Comparison of ENCODE assay signal across 11 cellular contexts in genomic region chr7:135737306-135737647, GRCh38. TPM values are rescaled to one million over a fixed set of nuclear protein-coding genes. Genes with fewer than 3 reads are reported as not detected.
"Had no signal": no experiment of that assay in that cellular context is flagged by ENCODE, and none has a peak within 500 bp of the region (broad histone marks: within the 10 kb centered on the region; RNA-seq: fewer than 3 reads in every experiment).

No MANE protein-coding gene starts in this region.

RNA-seq across cellular contexts. Expression of gene SLC13A4, which starts 9.3 kb away (rescaled TPM):
- total RNA-seq: kidney; left colon; left lung; mammary epithelial cell; mucosa of gallbladder; naive thymus-derived CD8-positive, alpha-beta T cell; psoas muscle; urinary bladder; vagina had no signal
- polyA plus RNA-seq: immature natural killer cell had no signal

RNA-seq across cellular contexts. Expression of gene FAM180A, which starts 11.3 kb away (rescaled TPM):
- total RNA-seq: mammary epithelial cell; naive thymus-derived CD8-positive, alpha-beta T cell; occipital lobe had no signal
- polyA plus RNA-seq: immature natural killer cell; mammary epithelial cell; naive thymus-derived CD8-positive, alpha-beta T cell had no signal
